In genomic region chr22:16559996-16560395, GRCh38 we compare ENCODE assay signal across 20 cellular contexts. TPM values are rescaled to one million over a fixed set of nuclear protein-coding genes. Genes with fewer than 3 reads are reported as not detected.
"Had no signal": no experiment of that assay in that cellular context is flagged by ENCODE, and none has a peak within 500 bp of the region (broad histone marks: within the 10 kb centered on the region; RNA-seq: fewer than 3 reads in every experiment).

No MANE protein-coding gene starts in this region.

RNA-seq across cellular contexts. Expression of gene CCT8L2, which starts 32.6 kb away (rescaled TPM):
- total RNA-seq: activated naive CD4-positive, alpha-beta T cell treated with anti-CD3 and anti-CD28 coated beads for 36 hours; activated naive CD4-positive, alpha-beta T cell treated with anti-CD3 and anti-CD28 coated beads, Interleukin-2, amount 50 U/mL, for 72 hours; activated naive CD8-positive, alpha-beta T cell treated with anti-CD3 and anti-CD28 coated beads for 36 hours; activated naive CD8-positive, alpha-beta T cell treated with anti-CD3 and anti-CD28 coated beads, Interleukin-2, amount 10 ng/mL, durations not matched to agents 7 days and 5 days; activated T-cell treated with anti-CD3 and anti-CD28 coated beads, Interleukin-2, amount 50 U/mL, for 72 hours; activated T-helper 1 cell treated with anti-CD3 and anti-CD28 coated beads, Interleukin-12 subunit alpha, Interleukin-12 subunit beta, Interleukin-2, Interleukin-4 antibody, amounts not matched to agents 30 ng/mL and 10 ng/mL and 1 ng/mL, durations not matched to agents 14 hours and 24 hours and 36 hours; activated T-helper 17 cell treated with anti-CD3 and anti-CD28 coated beads, Interleukin-2, amount 50 U/mL, for 72 hours; activated T-helper 2 cell treated with anti-CD3 and anti-CD28 coated beads, Interferon-gamma antibody, Interleukin-2, Interleukin-4, amounts not matched to agents 10 μg/mL and 5 μg/mL and 100 μg/mL, durations not matched to agents 14 hours and 24 hours and 36 hours; adrenal gland; aorta; ascending aorta; astrocyte; body of pancreas; breast epithelium; bronchial epithelial cell; cardiac muscle cell; cardiac septum; cerebellum; chondrocyte had no signal
- polyA plus RNA-seq: adipose tissue, adrenal gland, aorta, cardiac muscle cell had no signal
